24 cellular contexts compared by ENCODE assay signal in the genomic region with DNA sequence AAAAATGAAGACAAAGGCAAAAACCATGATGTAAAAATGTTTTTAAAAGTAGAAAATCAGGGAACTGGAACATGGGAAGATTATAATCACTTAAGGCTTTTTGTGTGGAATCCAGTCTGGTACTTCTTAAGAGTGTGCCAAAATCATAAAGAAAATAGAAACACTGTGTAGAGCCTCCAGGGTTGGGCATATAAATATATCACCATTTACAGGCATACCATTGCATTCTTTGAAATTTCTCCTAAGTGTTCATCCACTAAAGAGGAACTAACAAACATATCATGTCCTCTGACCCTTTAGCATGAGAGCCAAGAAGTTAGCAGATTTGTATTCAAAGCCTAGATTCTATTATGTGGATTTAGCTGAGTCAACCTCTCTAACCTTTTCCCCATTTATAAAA.
"Had no signal": no experiment of that assay in that cellular context is flagged by ENCODE, and none has a peak within 500 bp of the region (broad histone marks: within the 10 kb centered on the region; RNA-seq: fewer than 3 reads in every experiment).

No MANE protein-coding gene starts in this region.

- H3K4me3 Mint-ChIP-seq: IgD-negative memory B cell, T-cell had no signal

- H3K27ac ChIP-seq: KMS-11, RWPE1 had no signal

- H3K9me2 ChIP-seq: SK-N-SH had no signal

- ATAC-seq: HepG2, K562, Panc1, T-cell had no signal

- H3K27ac Mint-ChIP-seq: T-cell had no signal

- H3K4me3 ChIP-seq: K562 had no signal

- H3K4me2 ChIP-seq: KMS-11, SK-N-SH had no signal

- H3K9ac ChIP-seq: KMS-11, SK-N-SH had no signal

- H3K9me3 ChIP-seq: SK-N-SH had no signal

- H3K9me3 Mint-ChIP-seq: IgD-negative memory B cell, T-cell had no signal

- H3K27me3 Mint-ChIP-seq: IgD-negative memory B cell, T-cell had no signal

- H3K4me1 Mint-ChIP-seq: T-cell had no signal

- DNase-seq: Kasumi-1, MM.1S, NCI-H1092 treated with DMSO at 0.1 percent for 48 hours, NCI-H1436, NCI-H187, NCI-H2029, NCI-H2081 treated with DMSO at 0.1 percent for 48 hours, NCI-H2171, NCI-H226, NCI-H446, NCI-H510A, NCI-H524 treated with DMSO at 0.1 percent for 48 hours, NCI-H69, NCI-H774, SHP77, SK-N-SH, SW 1271, T-cell had no signal
